ENCODE assay signal across 8 cellular contexts in the genomic region with DNA sequence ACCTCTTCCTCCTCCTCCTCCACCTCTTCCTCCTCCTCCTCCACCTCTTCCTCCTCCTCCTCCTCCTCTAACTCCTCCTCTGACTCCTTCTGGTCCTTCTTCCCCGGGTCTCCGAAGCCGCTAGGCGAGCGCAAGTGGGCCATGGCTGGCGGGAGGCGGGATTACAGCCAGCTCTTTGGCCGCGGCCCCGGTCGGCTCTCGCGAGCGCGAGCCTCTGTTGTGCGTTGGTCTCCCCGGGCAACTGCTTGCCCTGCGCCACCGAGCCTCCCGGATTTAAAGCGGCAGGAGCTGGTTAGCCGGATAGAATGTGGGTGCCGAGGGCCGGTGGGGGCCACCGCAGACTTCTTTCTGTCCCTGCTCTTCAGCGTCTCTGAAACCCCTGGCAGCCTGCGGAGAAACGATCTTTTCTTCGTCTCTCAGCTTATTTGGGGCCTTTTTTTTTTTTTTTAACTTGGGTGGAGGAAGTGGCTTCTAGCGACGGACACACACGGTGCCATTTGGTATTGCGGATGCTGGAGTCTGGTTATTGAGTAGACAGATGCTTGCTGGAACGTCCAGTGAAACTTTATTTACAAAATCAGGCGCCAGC. TPM values are rescaled to one million over a fixed set of nuclear protein-coding genes. Genes with fewer than 3 reads are reported as not detected.
DNase-seq lines count a peak whose midpoint lies in the region; ATAC-seq and TF ChIP-seq lines count a peak whose summit lies in the region.

A gene (minus strand): TSS at position 165 of the 589 bp plus-strand sequence. CDS start 22 bp downstream, at position 143.

- H3K27me3 ChIP-seq in BE2C: no peaks in the 10 kb centered on the region

- peak; percentile 94 for DNase-seq in BE2C
- peak; percentile 80 for DNase-seq in NCI-H446 treated with DMSO at 0.1 percent for 48 hours (lab: John Stamatoyannopoulos, UW)
- DNase-seq in activated CD4-positive, alpha-beta T cell treated with anti-CD3 and anti-CD28 coated beads for 4 hours: peak; percentile 58 to 68
- peak; percentile 94 for DNase-seq in coronary artery (ENCODE audit: low spot score)
- DNase-seq in left kidney (ENCODE audit: low read depth, low spot score): peak; percentile 98
- peak; percentile 80 to 85 for DNase-seq in stimulated activated CD4-positive, alpha-beta T cell treated with anti-CD3 and anti-CD28 coated beads, Interleukin-2, amount 100 ng/mL, for 24 hours

- peak; percentile 46 for TF ChIP-seq POLR2A in GM19099 (IDR thresholded peaks at IDR 0.05; ENCODE audit: extremely low read depth, insufficient read length, low read depth)

- H3K9me3 ChIP-seq in BE2C: no peaks in the 10 kb centered on the region

- peak; percentile 92 for ATAC-seq in HG03378 (IDR thresholded peaks at IDR 0.05; ENCODE audit: unreplicated experiment)

- TF ChIP-seq CTCF in BE2C (IDR thresholded peaks at IDR 0.05; ENCODE audit: low read depth, low read length) (no peak; the same call in 1 of the 2 replicates), coronary artery (IDR thresholded peaks at IDR 0.05) (no peak)

- H3K4me3 ChIP-seq in BE2C (ENCODE audit: low read depth, low read length) (peak within 1 kb of the TSS; percentile 84), coronary artery (peak within 1 kb of the TSS; percentile 85)

- H3K36me3 ChIP-seq in BE2C: no peaks in the 10 kb centered on the region

- H3K4me1 ChIP-seq in BE2C: no peaks in the 10 kb centered on the region

- peak within 1 kb of the TSS; percentile 73 to 89 for H3K27ac ChIP-seq in coronary artery

RNA-seq across cellular contexts. Expression of the gene that starts here (rescaled TPM):
- polyA plus RNA-seq in BE2C (2012; ENCODE audit: insufficient read depth, insufficient read length, low read depth): not detected

Comparison
In these comparisons a context has a peak if more than half of its experiments do, and no peak if none do; other contexts are left out.
1. Peak in every context shown above with its lines: DNase-seq, ATAC-seq, H3K4me3 ChIP-seq and H3K27ac ChIP-seq.